ENCODE assay signal across 18 cellular contexts in genomic region chr9:91285729-91286353, GRCh38.
A peak's percentile ranks its signal among the peaks of the same experiment; 100 is the strongest.
DNase-seq lines count a peak whose midpoint lies in the region; ATAC-seq, FAIRE-seq and TF ChIP-seq lines count a peak whose summit lies in the region.
"Had no signal": no experiment of that assay in that cellular context is flagged by ENCODE, and none has a peak within 500 bp of the region (broad histone marks: within the 10 kb centered on the region; RNA-seq: fewer than 3 reads in every experiment).

No MANE protein-coding gene starts in this region.

- peak; percentile 17 to 25 for ATAC-seq in activated CD4-positive, CD25-positive, alpha-beta regulatory T cell treated with anti-CD3 and anti-CD28 coated beads, Interleukin-2, amount 50 U/mL, for 24 hours
- peak; percentile 92 for ATAC-seq in activated T-helper 17 cell treated with anti-CD3 and anti-CD28 coated beads, Interleukin-2, amount 50 U/mL, for 72 hours (replicated peaks)
- ATAC-seq in sciatic nerve = peak; percentile 20
- ATAC-seq: right cardiac atrium had no signal

- intact Hi-C loops in sciatic nerve (cut with DNase I) = no loop called here

- H3K4me3 Mint-ChIP-seq in activated T-helper 17 cell treated with anti-CD3 and anti-CD28 coated beads, Interleukin-2, amount 50 U/mL, for 72 hours = peak overlapping the region; percentile 19
- H3K4me3 Mint-ChIP-seq: neural crest cell had no signal

- TF ChIP-seq CTCF in fibroblast of mammary gland (conservative IDR thresholded peaks at IDR 0.05; ENCODE audit: control insufficient read depth, insufficient read depth, low read depth, low read length) (no peak), D721Med (IDR thresholded peaks at IDR 0.05; ENCODE audit: insufficient read depth, missing control alignments) (no peak)

- H3K4me3 ChIP-seq in fibroblast of mammary gland (ENCODE audit: control insufficient read depth, low read depth, low read length) = no peak overlapping the region
- H3K4me3 ChIP-seq: SJCRH30, thoracic aorta had no signal

- peaks cover 20% of the 10 kb centered on the region for H3K4me1 Mint-ChIP-seq in activated T-helper 17 cell treated with anti-CD3 and anti-CD28 coated beads, Interleukin-2, amount 50 U/mL, for 72 hours
- H3K4me1 Mint-ChIP-seq: neural crest cell had no signal

- peaks cover 56% of the 10 kb centered on the region for H3K36me3 Mint-ChIP-seq in activated T-helper 17 cell treated with anti-CD3 and anti-CD28 coated beads, Interleukin-2, amount 50 U/mL, for 72 hours (ENCODE audit: low read depth)

- no peaks in the 10 kb centered on the region for H3K27me3 Mint-ChIP-seq in activated T-helper 17 cell treated with anti-CD3 and anti-CD28 coated beads, Interleukin-2, amount 50 U/mL, for 72 hours

- H3K9me3 Mint-ChIP-seq in activated T-helper 17 cell treated with anti-CD3 and anti-CD28 coated beads, Interleukin-2, amount 50 U/mL, for 72 hours = no peaks in the 10 kb centered on the region
- H3K9me3 Mint-ChIP-seq: neural crest cell had no signal

- FAIRE-seq in D721Med (lab: Jason Lieb, UNC) = no peak
- FAIRE-seq: frontal cortex had no signal

- no peak for DNase-seq in activated CD4-positive, CD25-positive, alpha-beta regulatory T cell treated with anti-CD3 and anti-CD28 coated beads, Interleukin-2, amount 50 U/mL, for 72 hours
- peak; percentile 30 for DNase-seq in fibroblast of mammary gland (ENCODE audit: low read depth)
- DNase-seq in sciatic nerve (ENCODE audit: low spot score) = no peak
- no peak for DNase-seq in NOMO-1 treated with DMSO at 0.1 percent for 48 hours (lab: John Stamatoyannopoulos, UW; ENCODE audit: unreplicated experiment)
- DNase-seq in D721Med (ENCODE audit: insufficient read length, low spot score) = no peak
- DNase-seq in NCI-H1436 treated with DMSO at 0.1 percent for 48 hours (lab: John Stamatoyannopoulos, UW) = no peak
- DNase-seq: anterior cingulate cortex; DMS79; NCI-H146; right cardiac atrium; SJCRH30; stimulated activated CD4-positive, alpha-beta T cell treated with anti-CD3 and anti-CD28 coated beads, Interleukin-2, amount 100 ng/mL, for 24 hours; T1000 had no signal

- H3K27ac Mint-ChIP-seq in activated T-helper 17 cell treated with anti-CD3 and anti-CD28 coated beads, Interleukin-2, amount 50 U/mL, for 72 hours = peak overlapping the region; percentile 50

Comparison
In these comparisons a context has a peak if more than half of its experiments do, and no peak if none do; other contexts are left out.
1. ATAC-seq: peak in every context shown above with its lines; median percentile 92 in activated T-helper 17 cell treated with anti-CD3 and anti-CD28 coated beads, Interleukin-2, amount 50 U/mL, for 72 hours; 21 in activated CD4-positive, CD25-positive, alpha-beta regulatory T cell treated with anti-CD3 and anti-CD28 coated beads, Interleukin-2, amount 50 U/mL, for 24 hours; 20 in sciatic nerve.